In the genomic region with DNA sequence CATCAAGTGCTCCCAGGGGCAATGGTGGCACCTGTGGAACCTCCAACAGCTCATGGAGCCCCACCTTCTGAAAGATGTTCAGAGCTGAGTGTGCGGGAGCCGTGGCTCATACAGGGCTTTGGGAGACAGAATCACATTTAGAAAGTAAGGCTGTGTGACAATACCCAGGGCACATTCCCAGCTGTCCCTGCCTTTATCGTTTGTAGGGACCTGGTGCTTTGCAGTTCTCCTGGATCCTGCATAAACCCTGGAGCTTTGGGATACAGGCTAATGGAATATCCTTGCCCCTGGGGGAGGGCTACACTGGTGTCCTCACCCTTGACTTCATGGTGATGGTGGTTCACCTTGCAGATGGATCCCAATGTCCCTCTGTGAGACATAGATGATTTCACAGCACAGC, we compare ENCODE assay signal across 25 cellular contexts.
"Had no signal": no experiment of that assay in that cellular context is flagged by ENCODE, and none has a peak within 500 bp of the region (broad histone marks: within the 10 kb centered on the region; RNA-seq: fewer than 3 reads in every experiment).

No MANE protein-coding gene starts in this region.

- H3K36me3 ChIP-seq: brain microvascular endothelial cell, esophagus muscularis mucosa, gastrocnemius medialis, heart left ventricle had no signal

- H3K27ac ChIP-seq: brain microvascular endothelial cell, coronary artery, esophagus muscularis mucosa, foreskin keratinocyte, gastrocnemius medialis, heart left ventricle had no signal

- H3K4me3 ChIP-seq: coronary artery, dorsolateral prefrontal cortex, esophagus muscularis mucosa, gastrocnemius medialis, heart left ventricle had no signal

- DNase-seq: activated CD4-positive, alpha-beta T cell treated with anti-CD3 and anti-CD28 coated beads for 36 hours; activated CD4-positive, alpha-beta T cell treated with anti-CD3 and anti-CD28 coated beads, Interleukin-2, amount 10 ng/mL, durations not matched to agents 7 days and 5 days; activated CD4-positive, alpha-beta T cell treated with anti-CD3 and anti-CD28 coated beads, Interleukin-2, amount 50 U/mL, for 48 hours; activated CD4-positive, CD25-positive, alpha-beta regulatory T cell; activated CD4-positive, CD25-positive, alpha-beta regulatory T cell treated with anti-CD3 and anti-CD28 coated beads, Interleukin-2, amount 50 U/mL, for 72 hours; activated CD8-positive, alpha-beta memory T cell treated with anti-CD3 and anti-CD28 coated beads for 24 hours; activated CD8-positive, alpha-beta T cell treated with anti-CD3 and anti-CD28 coated beads for 36 hours; activated effector memory CD4-positive, alpha-beta T cell treated with Interleukin-2 at 50 U/mL for 16 hours; activated gamma-delta T cell treated with Interleukin-2 at 50 U/mL for 16 hours; activated naive CD4-positive, alpha-beta T cell treated with anti-CD3 and anti-CD28 coated beads, Interleukin-2, amount 50 U/mL, for 16 hours; activated naive CD4-positive, alpha-beta T cell treated with Interleukin-2 at 50 U/mL for 16 hours; activated T-cell treated with anti-CD3 and anti-CD28 coated beads, Interleukin-2, amount 50 U/mL, for 4 hours; amniotic stem cell; anterior cingulate cortex; brain microvascular endothelial cell; dorsolateral prefrontal cortex; effector memory CD8-positive, alpha-beta T cell; erythroblast; foreskin keratinocyte; gastrocnemius medialis; glutamatergic neuron; heart left ventricle; T-helper 2 cell had no signal

- H3K27me3 ChIP-seq: brain microvascular endothelial cell, esophagus muscularis mucosa, foreskin keratinocyte, gastrocnemius medialis, heart left ventricle had no signal

- H3K4me1 ChIP-seq: esophagus muscularis mucosa, foreskin keratinocyte, heart left ventricle had no signal

- H3K9me3 ChIP-seq: esophagus muscularis mucosa, gastrocnemius medialis, heart left ventricle had no signal
